26 cellular contexts compared by ENCODE assay signal in the genomic region with DNA sequence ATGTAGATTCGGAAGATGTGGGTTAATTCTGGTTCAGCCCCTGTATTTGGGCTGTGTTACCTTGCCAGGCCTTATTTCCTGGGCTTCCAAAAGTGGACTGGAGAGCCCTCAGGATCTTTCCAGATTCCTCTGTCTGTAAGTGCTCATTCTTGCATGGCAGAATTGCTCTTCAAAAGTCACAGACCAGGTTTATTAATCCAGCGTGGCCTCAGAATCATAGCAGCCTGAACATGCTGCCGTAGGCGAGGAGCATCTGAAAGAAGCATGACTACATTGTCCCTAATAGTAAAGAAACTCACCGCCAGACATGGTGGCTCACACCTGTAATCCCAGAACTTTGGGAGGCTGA.
"Had no signal": no experiment of that assay in that cellular context is flagged by ENCODE, and none has a peak within 500 bp of the region (broad histone marks: within the 10 kb centered on the region; RNA-seq: fewer than 3 reads in every experiment).

No MANE protein-coding gene starts in this region.

- H3K4me1 ChIP-seq: body of pancreas, esophagus muscularis mucosa, foreskin keratinocyte, gastrocnemius medialis had no signal

- H3K36me3 ChIP-seq: adrenal gland, esophagus muscularis mucosa, gastrocnemius medialis had no signal

- DNase-seq: activated CD4-positive, alpha-beta memory T cell treated with anti-CD3 and anti-CD28 coated beads for 36 hours; activated CD4-positive, alpha-beta T cell treated with anti-CD3 and anti-CD28 coated beads for 36 hours; activated CD4-positive, alpha-beta T cell treated with anti-CD3 and anti-CD28 coated beads, Interleukin-2, amount 10 ng/mL, durations not matched to agents 24 days and 14 days; activated CD4-positive, CD25-positive, alpha-beta regulatory T cell; activated CD4-positive, CD25-positive, alpha-beta regulatory T cell treated with anti-CD3 and anti-CD28 coated beads, Interleukin-2, amount 50 U/mL, for 72 hours; activated CD8-positive, alpha-beta T cell treated with anti-CD3 and anti-CD28 coated beads, Interleukin-2, amount 10 ng/mL, durations not matched to agents 7 days and 5 days; activated effector memory CD4-positive, alpha-beta T cell treated with anti-CD3 and anti-CD28 coated beads, Interleukin-2, amount 50 U/mL, for 16 hours; activated naive CD4-positive, alpha-beta T cell treated with anti-CD3 and anti-CD28 coated beads for 36 hours; activated naive CD8-positive, alpha-beta T cell treated with anti-CD3 and anti-CD28 coated beads for 36 hours; activated naive CD8-positive, alpha-beta T cell treated with anti-CD3 and anti-CD28 coated beads, Interleukin-2, amount 50 U/mL, for 24 hours; activated T-cell treated with anti-CD3 and anti-CD28 coated beads, Interleukin-2, amount 50 U/mL, for 48 hours; amygdala; aorta; body of pancreas; caudate nucleus; cortex of kidney; dermis blood vessel endothelial cell; effector CD4-positive, alpha-beta T cell; effector memory CD8-positive, alpha-beta T cell; erythroblast; foreskin keratinocyte; gastrocnemius medialis; glutamatergic neuron; T-helper 2 cell had no signal

- H3K27me3 ChIP-seq: adrenal gland, body of pancreas, esophagus muscularis mucosa, gastrocnemius medialis had no signal

- H3K9me3 ChIP-seq: adrenal gland, body of pancreas, esophagus muscularis mucosa, gastrocnemius medialis had no signal

- ATAC-seq: activated CD4-positive, alpha-beta T cell treated with anti-CD3 and anti-CD28 coated beads for 36 hours; activated CD8-positive, alpha-beta T cell treated with anti-CD3 and anti-CD28 coated beads, Interleukin-2, amount 10 ng/mL, durations not matched to agents 7 days and 5 days; body of pancreas; effector memory CD8-positive, alpha-beta T cell; foreskin keratinocyte; gastrocnemius medialis had no signal

- H3K27ac ChIP-seq: adrenal gland, body of pancreas, esophagus muscularis mucosa, foreskin keratinocyte, gastrocnemius medialis had no signal

- H3K4me3 ChIP-seq: adrenal gland, body of pancreas, esophagus muscularis mucosa, gastrocnemius medialis had no signal
